In the genomic region with DNA sequence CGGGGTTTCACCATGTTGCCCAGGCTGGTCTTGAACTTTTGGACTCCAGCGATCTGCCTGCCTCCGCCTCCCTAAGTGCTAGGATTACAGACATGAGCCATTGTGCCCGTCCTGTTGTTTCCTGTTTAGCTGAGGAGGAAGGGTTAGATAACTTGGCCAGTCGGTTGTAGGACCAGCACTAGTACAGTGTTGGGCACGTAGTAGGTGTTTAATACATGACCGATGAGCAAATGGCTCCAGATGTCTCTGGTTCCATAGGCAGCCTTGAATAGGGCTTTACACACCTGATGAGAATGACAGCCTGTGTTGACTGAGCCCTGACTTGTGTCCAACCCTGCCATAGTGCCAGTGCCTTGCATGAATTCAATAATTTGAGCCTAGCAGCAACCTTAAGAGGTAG, we compare ENCODE assay signal across 1 cellular context.
TF ChIP-seq lines count a peak whose summit lies in the region.

No MANE protein-coding gene starts in this region.

TF ChIP-seq in HCT116, 20 proteins besides CTCF, POLR2A, EP300 and RAD21 (continued from another document):
- TF ChIP-seq, protein P1, sequence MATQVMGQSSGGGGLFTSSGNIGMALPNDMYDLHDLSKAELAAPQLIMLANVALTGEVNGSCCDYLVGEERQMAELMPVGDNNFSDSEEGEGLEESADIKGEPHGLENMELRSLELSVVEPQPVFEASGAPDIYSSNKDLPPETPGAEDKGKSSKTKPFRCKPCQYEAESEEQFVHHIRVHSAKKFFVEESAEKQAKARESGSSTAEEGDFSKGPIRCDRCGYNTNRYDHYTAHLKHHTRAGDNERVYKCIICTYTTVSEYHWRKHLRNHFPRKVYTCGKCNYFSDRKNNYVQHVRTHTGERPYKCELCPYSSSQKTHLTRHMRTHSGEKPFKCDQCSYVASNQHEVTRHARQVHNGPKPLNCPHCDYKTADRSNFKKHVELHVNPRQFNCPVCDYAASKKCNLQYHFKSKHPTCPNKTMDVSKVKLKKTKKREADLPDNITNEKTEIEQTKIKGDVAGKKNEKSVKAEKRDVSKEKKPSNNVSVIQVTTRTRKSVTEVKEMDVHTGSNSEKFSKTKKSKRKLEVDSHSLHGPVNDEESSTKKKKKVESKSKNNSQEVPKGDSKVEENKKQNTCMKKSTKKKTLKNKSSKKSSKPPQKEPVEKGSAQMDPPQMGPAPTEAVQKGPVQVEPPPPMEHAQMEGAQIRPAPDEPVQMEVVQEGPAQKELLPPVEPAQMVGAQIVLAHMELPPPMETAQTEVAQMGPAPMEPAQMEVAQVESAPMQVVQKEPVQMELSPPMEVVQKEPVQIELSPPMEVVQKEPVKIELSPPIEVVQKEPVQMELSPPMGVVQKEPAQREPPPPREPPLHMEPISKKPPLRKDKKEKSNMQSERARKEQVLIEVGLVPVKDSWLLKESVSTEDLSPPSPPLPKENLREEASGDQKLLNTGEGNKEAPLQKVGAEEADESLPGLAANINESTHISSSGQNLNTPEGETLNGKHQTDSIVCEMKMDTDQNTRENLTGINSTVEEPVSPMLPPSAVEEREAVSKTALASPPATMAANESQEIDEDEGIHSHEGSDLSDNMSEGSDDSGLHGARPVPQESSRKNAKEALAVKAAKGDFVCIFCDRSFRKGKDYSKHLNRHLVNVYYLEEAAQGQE (IDR thresholded peaks at IDR 0.05; ENCODE audit: low read depth): no peak
- TF ChIP-seq ZBTB33 (IDR thresholded peaks at IDR 0.05; ENCODE audit: extremely low read depth, insufficient replicate concordance, low read length) (no peak), JUND (IDR thresholded peaks at IDR 0.05) (no peak), EZH2 (IDR thresholded peaks at IDR 0.05) (no peak), SIN3A (IDR thresholded peaks at IDR 0.05; ENCODE audit: low read depth) (no peak), CEBPB (IDR thresholded peaks at IDR 0.05; ENCODE audit: low read depth) (no peak), EZH2phosphoT487 (IDR thresholded peaks at IDR 0.05; ENCODE audit: borderline replicate concordance) (no peak), TCF7L2 (IDR thresholded peaks at IDR 0.05; ENCODE audit: borderline replicate concordance, extremely low read depth, insufficient read depth, insufficient read length) (no peak), ATF3 (IDR thresholded peaks at IDR 0.05) (no peak), YY1 (IDR thresholded peaks at IDR 0.05; ENCODE audit: extremely low read depth, insufficient replicate concordance, low read depth, low read length) (no peak)
